Comparison of ENCODE assay signal across 31 cellular contexts in the genomic region with DNA sequence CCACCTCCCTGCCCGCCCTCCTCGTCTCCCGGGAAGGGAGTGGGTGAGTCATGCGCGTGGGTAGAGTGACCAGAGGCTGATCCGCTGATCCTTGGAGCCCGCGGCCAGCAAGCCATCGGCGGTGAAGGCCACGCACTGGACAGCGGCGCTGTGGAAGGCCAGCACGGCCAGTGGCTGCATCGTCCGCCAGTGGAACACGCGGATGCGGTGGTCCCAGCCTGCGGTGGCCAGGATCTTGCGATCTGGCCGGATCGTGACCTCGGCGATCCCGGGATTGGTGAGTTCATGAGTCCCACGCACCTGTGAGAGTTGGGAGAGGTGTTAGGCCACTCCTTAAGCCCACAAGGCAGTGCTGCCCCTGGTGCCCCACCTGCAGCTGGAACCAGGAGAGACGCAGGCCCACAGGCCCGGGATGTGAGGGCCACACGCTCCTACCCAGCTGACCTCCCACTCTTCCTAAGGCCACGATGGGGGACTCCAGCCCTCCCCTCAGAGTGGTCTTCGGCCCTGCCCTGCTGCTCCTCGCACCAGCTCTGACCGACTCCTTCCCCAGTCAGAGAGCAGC. TPM values are rescaled to one million over a fixed set of nuclear protein-coding genes. Genes with fewer than 3 reads are reported as not detected.
"Had no signal": no experiment of that assay in that cellular context is flagged by ENCODE, and none has a peak within 500 bp of the region (broad histone marks: within the 10 kb centered on the region; RNA-seq: fewer than 3 reads in every experiment).

No MANE protein-coding gene starts in this region.

- H3K9me3 Mint-ChIP-seq: activated CD4-positive, alpha-beta memory T cell treated with anti-CD3 and anti-CD28 coated beads, Interleukin-2, amount 10 ng/mL, durations not matched to agents 7 days and 5 days had no signal

- H3K27me3 ChIP-seq: brain microvascular endothelial cell, Peyer's patch had no signal

- H3K27ac Mint-ChIP-seq: activated CD4-positive, alpha-beta memory T cell treated with anti-CD3 and anti-CD28 coated beads, Interleukin-2, amount 10 ng/mL, durations not matched to agents 7 days and 5 days; activated CD8-positive, alpha-beta memory T cell treated with anti-CD3 and anti-CD28 coated beads, Interleukin-2, amount 10 ng/mL, durations not matched to agents 7 days and 5 days; activated naive CD8-positive, alpha-beta T cell treated with anti-CD3 and anti-CD28 coated beads for 36 hours; activated T-helper 17 cell treated with anti-CD3 and anti-CD28 coated beads, Interleukin-2, amount 50 U/mL, for 72 hours had no signal

- H3K4me1 Mint-ChIP-seq: activated CD4-positive, alpha-beta memory T cell treated with anti-CD3 and anti-CD28 coated beads, Interleukin-2, amount 10 ng/mL, durations not matched to agents 7 days and 5 days; activated CD8-positive, alpha-beta memory T cell treated with anti-CD3 and anti-CD28 coated beads, Interleukin-2, amount 10 ng/mL, durations not matched to agents 7 days and 5 days; activated naive CD8-positive, alpha-beta T cell treated with anti-CD3 and anti-CD28 coated beads for 36 hours; activated T-helper 17 cell treated with anti-CD3 and anti-CD28 coated beads, Interleukin-2, amount 50 U/mL, for 72 hours had no signal

- H3K27ac ChIP-seq: brain microvascular endothelial cell, Peyer's patch, WERI-Rb-1 had no signal

- H3K4me3 Mint-ChIP-seq: activated CD4-positive, alpha-beta memory T cell treated with anti-CD3 and anti-CD28 coated beads, Interleukin-2, amount 10 ng/mL, durations not matched to agents 7 days and 5 days; activated CD8-positive, alpha-beta memory T cell treated with anti-CD3 and anti-CD28 coated beads, Interleukin-2, amount 10 ng/mL, durations not matched to agents 7 days and 5 days; activated naive CD8-positive, alpha-beta T cell treated with anti-CD3 and anti-CD28 coated beads for 36 hours; activated T-helper 17 cell treated with anti-CD3 and anti-CD28 coated beads, Interleukin-2, amount 50 U/mL, for 72 hours had no signal

- H3K4me1 ChIP-seq: Peyer's patch had no signal

- H3K9me3 ChIP-seq: Peyer's patch had no signal

- H3K36me3 ChIP-seq: brain microvascular endothelial cell, Peyer's patch, WERI-Rb-1 had no signal

- DNase-seq: activated CD4-positive, alpha-beta memory T cell treated with anti-CD3 and anti-CD28 coated beads, Interleukin-2, amount 10 ng/mL, durations not matched to agents 7 days and 5 days; activated CD4-positive, alpha-beta T cell treated with anti-CD3 and anti-CD28 coated beads for 1 hour; activated CD4-positive, alpha-beta T cell treated with anti-CD3 and anti-CD28 coated beads for 48 hours; activated CD4-positive, CD25-positive, alpha-beta regulatory T cell; activated CD8-positive, alpha-beta memory T cell treated with anti-CD3 and anti-CD28 coated beads for 24 hours; activated CD8-positive, alpha-beta memory T cell treated with anti-CD3 and anti-CD28 coated beads, Interleukin-2, amount 10 ng/mL, durations not matched to agents 7 days and 5 days; activated CD8-positive, alpha-beta memory T cell treated with anti-CD3 and anti-CD28 coated beads, Interleukin-2, amount 50 U/mL, for 48 hours; activated effector memory CD4-positive, alpha-beta T cell treated with anti-CD3 and anti-CD28 coated beads, Interleukin-2, amount 50 U/mL, for 16 hours; activated naive CD4-positive, alpha-beta T cell; activated naive CD4-positive, alpha-beta T cell treated with anti-CD3 and anti-CD28 coated beads, Interleukin-2, amount 50 U/mL, for 16 hours; activated naive CD8-positive, alpha-beta T cell treated with anti-CD3 and anti-CD28 coated beads for 36 hours; activated T-cell treated with anti-CD3 and anti-CD28 coated beads, Interleukin-2, amount 50 U/mL, for 48 hours; amniotic stem cell; brain microvascular endothelial cell; central memory CD4-positive, alpha-beta T cell; NCI-H1105; NCI-H1417 treated with DMSO at 0.1 percent for 48 hours; NCI-H187 treated with DMSO at 0.1 percent for 48 hours; NCI-H2081; NCI-H2171 treated with DMSO at 0.1 percent for 48 hours; NCI-H2227 treated with DMSO at 0.1 percent for 48 hours; NCI-H446; NCI-H524 treated with DMSO at 0.1 percent for 48 hours; PC-3; Peyer's patch; RPMI8226; T1000; WERI-Rb-1 had no signal

- H3K4me3 ChIP-seq: Peyer's patch had no signal

- ATAC-seq: activated CD8-positive, alpha-beta memory T cell treated with anti-CD3 and anti-CD28 coated beads, Interleukin-2, amount 10 ng/mL, durations not matched to agents 7 days and 5 days; activated T-helper 17 cell treated with anti-CD3 and anti-CD28 coated beads, Interleukin-2, amount 50 U/mL, for 72 hours; PC-3; Right ventricle myocardium inferior had no signal

- H3K27me3 Mint-ChIP-seq: activated CD4-positive, alpha-beta memory T cell treated with anti-CD3 and anti-CD28 coated beads, Interleukin-2, amount 10 ng/mL, durations not matched to agents 7 days and 5 days; activated CD8-positive, alpha-beta memory T cell treated with anti-CD3 and anti-CD28 coated beads, Interleukin-2, amount 10 ng/mL, durations not matched to agents 7 days and 5 days; activated naive CD8-positive, alpha-beta T cell treated with anti-CD3 and anti-CD28 coated beads for 36 hours; activated T-helper 17 cell treated with anti-CD3 and anti-CD28 coated beads, Interleukin-2, amount 50 U/mL, for 72 hours had no signal

RNA-seq across cellular contexts. Expression of a gene that starts 28.2 kb away (rescaled TPM):
- total RNA-seq: activated CD4-positive, alpha-beta memory T cell treated with anti-CD3 and anti-CD28 coated beads, Interleukin-2, amount 10 ng/mL, durations not matched to agents 7 days and 5 days; activated naive CD8-positive, alpha-beta T cell treated with anti-CD3 and anti-CD28 coated beads for 36 hours; activated T-helper 17 cell treated with anti-CD3 and anti-CD28 coated beads, Interleukin-2, amount 50 U/mL, for 72 hours; T-helper 1 cell treated with Interleukin-12 subunit alpha and Interleukin-12 subunit beta and Interleukin-4 antibody, amounts not matched to agents 30 ng/mL and 1 ng/mL, for 36 hours had no signal
